In the genomic region with DNA sequence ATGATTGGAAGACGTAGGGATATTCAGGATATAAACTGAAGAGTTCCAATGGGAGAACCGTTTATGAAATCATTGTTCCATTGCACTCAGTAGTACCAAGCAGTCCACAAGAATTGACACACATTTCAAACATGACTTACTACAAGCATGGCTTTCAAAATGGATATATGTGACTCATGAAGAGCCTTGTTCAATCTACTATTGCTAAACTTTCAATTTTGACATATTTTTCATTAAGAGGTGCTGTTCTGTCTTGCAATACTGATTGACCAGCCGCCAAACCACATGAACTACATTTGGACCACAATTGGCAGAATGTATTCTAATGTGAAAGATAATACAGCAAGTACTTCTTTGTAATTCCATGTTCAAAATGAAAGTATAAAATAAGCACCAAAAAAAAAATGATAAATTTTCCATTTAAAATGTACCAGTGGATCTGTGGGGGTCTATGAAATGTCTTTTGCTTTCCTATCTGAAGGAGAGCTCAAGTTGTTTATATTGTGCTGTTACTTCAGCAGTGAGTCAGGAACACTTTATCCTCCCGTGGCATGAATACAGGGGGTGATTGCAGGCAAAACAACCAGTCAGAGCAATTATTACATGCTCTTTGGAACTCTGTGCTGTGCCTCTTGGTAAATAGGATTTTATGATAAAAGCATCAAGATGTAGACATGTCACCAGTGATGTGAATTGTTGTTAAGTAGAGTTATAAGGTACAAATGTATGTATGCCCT, we compare ENCODE assay signal across 11 cellular contexts.
DNase-seq lines count a peak whose midpoint lies in the region; ATAC-seq, FAIRE-seq and TF ChIP-seq lines count a peak whose summit lies in the region.
"Had no signal": no experiment of that assay in that cellular context is flagged by ENCODE, and none has a peak within 500 bp of the region (broad histone marks: within the 10 kb centered on the region; RNA-seq: fewer than 3 reads in every experiment).

No MANE protein-coding gene starts in this region.

- TF ChIP-seq CTCF in K562 (IDR thresholded peaks at IDR 0.05 in 2 of 3, conservative IDR thresholded peaks at IDR 0.05 in 1 of 3; ENCODE audit: insufficient read depth in 2 of 3, low read depth in 1 of 3, low read length in 3 of 3) (no peak), smooth muscle cell (IDR thresholded peaks at IDR 0.05; ENCODE audit: borderline replicate concordance, insufficient read depth, poor library complexity, severe bottlenecking) (no peak), type B pancreatic cell (conservative IDR thresholded peaks at IDR 0.05) (no peak)

- WGBS in K562 (ENCODE audit: insufficient coverage, low coverage, missing lambda C conversion rate) = 35% methylated on average over 4 of the region's 4 CpGs
- WGBS in smooth muscle cell (ENCODE audit: low lambda C conversion rate) = 43% methylated on average over 4 of the region's 4 CpGs

- no peak for ATAC-seq in K562
- ATAC-seq in activated T-helper 17 cell treated with anti-CD3 and anti-CD28 coated beads, Interleukin-2, amount 50 U/mL, for 72 hours (replicated peaks) = no peak

- intact Hi-C loops in K562 (cut with micrococcal nuclease) = no loop called here

- H3K36me3 ChIP-seq in K562 (ENCODE audit: control insufficient read depth, insufficient read depth, low read length) (no peaks in the 10 kb centered on the region), smooth muscle cell (ENCODE audit: low read depth) (no peaks in the 10 kb centered on the region)
- H3K36me3 ChIP-seq: SJSA1, suprapubic skin had no signal

- H3K27ac ChIP-seq in K562 (ENCODE audit: extremely low read depth, low read depth, low read length) (no peak overlapping the region), smooth muscle cell (ENCODE audit: low read depth) (peak overlapping the region; percentile 92)
- H3K27ac ChIP-seq: SJSA1, suprapubic skin had no signal

- H3K9me1 ChIP-seq in K562 (ENCODE audit: control insufficient read depth, insufficient read depth, low read length) = no peaks in the 10 kb centered on the region

- no peak overlapping the region for H3K4me3 Mint-ChIP-seq in activated T-helper 17 cell treated with anti-CD3 and anti-CD28 coated beads, Interleukin-2, amount 50 U/mL, for 72 hours
- H3K4me3 Mint-ChIP-seq in type B pancreatic cell = no peak overlapping the region
- H3K4me3 Mint-ChIP-seq: activated naive CD8-positive, alpha-beta T cell treated with anti-CD3 and anti-CD28 coated beads for 36 hours had no signal

- no peaks in the 10 kb centered on the region for H3K4me1 Mint-ChIP-seq in activated T-helper 17 cell treated with anti-CD3 and anti-CD28 coated beads, Interleukin-2, amount 50 U/mL, for 72 hours
- H3K4me1 Mint-ChIP-seq in type B pancreatic cell (ENCODE audit: unreplicated experiment) = peaks cover 4% of the 10 kb centered on the region

- H3K27ac Mint-ChIP-seq in activated T-helper 17 cell treated with anti-CD3 and anti-CD28 coated beads, Interleukin-2, amount 50 U/mL, for 72 hours = no peak overlapping the region
- no peak overlapping the region for H3K27ac Mint-ChIP-seq in type B pancreatic cell
- H3K27ac Mint-ChIP-seq: activated naive CD8-positive, alpha-beta T cell treated with anti-CD3 and anti-CD28 coated beads for 36 hours had no signal

- BruUV-seq in K562 (replicated peaks; lab: Mats Ljungman, UMichigan) = no TSS peak

- H3K4me3 ChIP-seq in K562 = no peak overlapping the region
- H3K4me3 ChIP-seq in smooth muscle cell = no peak overlapping the region
- H3K4me3 ChIP-seq: SJSA1, suprapubic skin had no signal

- TF ChIP-seq RAD21 in K562 (CRISPR knock-in tag; conservative IDR thresholded peaks at IDR 0.05 in 1 of 2, IDR thresholded peaks at IDR 0.05 in 1 of 2) = no peak

- no peak for TF ChIP-seq POLR2A in K562 (conservative IDR thresholded peaks at IDR 0.05)

- H3F3A ChIP-seq in smooth muscle cell (ENCODE audit: low read depth) = no peaks in the 10 kb centered on the region

- H3K27me3 ChIP-seq in K562 (ENCODE audit: control insufficient read depth in 2 of 2, insufficient read depth in 2 of 2, low read length in 2 of 2) (no peaks in the 10 kb centered on the region), smooth muscle cell (ENCODE audit: low read depth) (no peaks in the 10 kb centered on the region)
- H3K27me3 ChIP-seq: SJSA1, suprapubic skin had no signal

- no peaks in the 10 kb centered on the region for H3K9me3 ChIP-seq in K562 (replicated peaks; ENCODE audit: control insufficient read depth, insufficient read depth, low read depth, low read length)
- H3K9me3 ChIP-seq in smooth muscle cell (replicated peaks; ENCODE audit: low read depth) = no peaks in the 10 kb centered on the region
- H3K9me3 ChIP-seq: SJSA1, suprapubic skin had no signal

- no peaks in the 10 kb centered on the region for H4K20me1 ChIP-seq in K562 (replicated peaks; ENCODE audit: control insufficient read depth, insufficient read depth, low read length)
- H4K20me1 ChIP-seq in smooth muscle cell (ENCODE audit: low read depth) = no peaks in the 10 kb centered on the region

- H2AFZ ChIP-seq in K562 (ENCODE audit: low read depth, low read length) (no peak overlapping the region), smooth muscle cell (ENCODE audit: low read depth) (no peak overlapping the region)

- H3K27me3 Mint-ChIP-seq in activated T-helper 17 cell treated with anti-CD3 and anti-CD28 coated beads, Interleukin-2, amount 50 U/mL, for 72 hours = peaks cover 21% of the 10 kb centered on the region
- H3K27me3 Mint-ChIP-seq in type B pancreatic cell = no peaks in the 10 kb centered on the region

- H3K4me2 ChIP-seq in K562 (ENCODE audit: insufficient read depth, low read length) (no peak overlapping the region), smooth muscle cell (peak overlapping the region; percentile 73)

- TF ChIP-seq EP300 in K562 (IDR thresholded peaks at IDR 0.05; ENCODE audit: low read length) = no peak

- H3K36me3 Mint-ChIP-seq in activated T-helper 17 cell treated with anti-CD3 and anti-CD28 coated beads, Interleukin-2, amount 50 U/mL, for 72 hours (ENCODE audit: low read depth) = no peaks in the 10 kb centered on the region
- H3K36me3 Mint-ChIP-seq in type B pancreatic cell = peaks cover 5% of the 10 kb centered on the region
- H3K36me3 Mint-ChIP-seq: activated naive CD8-positive, alpha-beta T cell treated with anti-CD3 and anti-CD28 coated beads for 36 hours had no signal

- no peak for FAIRE-seq in K562 (lab: Jason Lieb, UNC)

- peaks cover 11% of the 10 kb centered on the region for H3K9me3 Mint-ChIP-seq in activated T-helper 17 cell treated with anti-CD3 and anti-CD28 coated beads, Interleukin-2, amount 50 U/mL, for 72 hours
- peaks cover 9% of the 10 kb centered on the region for H3K9me3 Mint-ChIP-seq in type B pancreatic cell

- in situ Hi-C loops in K562 (cut with MboI) = no loop called here

- DNase-seq in HS-5 (ENCODE audit: low read depth) (peak; percentile 28), K562 (ENCODE audit: extremely low read depth in 1 of 4, low spot score in 3 of 4) (no peak), iris pigment epithelial cell (ENCODE audit: low read depth) (peak; percentile 98), smooth muscle cell (lab: John Stamatoyannopoulos, UW; ENCODE audit: unreplicated experiment) (no peak), NOMO-1 treated with DMSO at 0.1 percent for 48 hours (lab: John Stamatoyannopoulos, UW; ENCODE audit: unreplicated experiment) (no peak), type B pancreatic cell (ENCODE audit: extremely low spot score, unreplicated experiment) (no peak), NCI-H774 (lab: John Stamatoyannopoulos, UW) (no peak)
- DNase-seq: activated naive CD8-positive, alpha-beta T cell treated with anti-CD3 and anti-CD28 coated beads for 36 hours had no signal

- POLR2A ChIA-PET in K562 (lab: Yijun Ruan, JAX) = no interaction called here

- H3K79me2 ChIP-seq in K562 (ENCODE audit: control insufficient read depth, insufficient read depth, low read length) (no peaks in the 10 kb centered on the region), smooth muscle cell (ENCODE audit: low read depth) (no peaks in the 10 kb centered on the region)

- CTCF ChIA-PET in K562 (lab: Yijun Ruan, JAX; ENCODE audit: low intra/inter-chr PET ratio) = no interaction called here

- H3K9ac ChIP-seq in K562 (ENCODE audit: insufficient read depth in 1 of 2, low read depth in 2 of 2, low read length in 2 of 2) = no peak overlapping the region
- peak overlapping the region; percentile 37 for H3K9ac ChIP-seq in smooth muscle cell (ENCODE audit: low read depth)

- H3K4me1 ChIP-seq in K562 (replicated peaks in 1 of 2; ENCODE audit: control insufficient read depth in 2 of 2, insufficient read depth in 2 of 2, low read length in 2 of 2) = no peaks in the 10 kb centered on the region; a peak in 2 of 5 replicates
- H3K4me1 ChIP-seq in smooth muscle cell (ENCODE audit: low read depth) = peaks cover 9% of the 10 kb centered on the region
- H3K4me1 ChIP-seq: SJSA1 had no signal

TF ChIP-seq in K562, 482 proteins besides CTCF, POLR2A, EP300 and RAD21:
- TF ChIP-seq CEBPG (CRISPR knock-in tag; IDR thresholded peaks at IDR 0.05) (no peak), CEBPG (tag; conservative IDR thresholded peaks at IDR 0.05 in 1 of 2, IDR thresholded peaks at IDR 0.05 in 1 of 2) (0 out of 4 replicates have a peak, but pooled peaks of 1 of the 2 experiments have one; percentile 31), TAL1 (IDR thresholded peaks at IDR 0.05) (no peak), ZNF584 (CRISPR knock-in tag; IDR thresholded peaks at IDR 0.05; ENCODE audit: low read depth) (0 out of 2 replicates have a peak, but pooled peaks have one; percentile 16), NR2C2 (CRISPR knock-in tag; IDR thresholded peaks at IDR 0.05) (no peak), NR2C2 (tag; IDR thresholded peaks at IDR 0.05) (0 out of 2 replicates have a peak, but pooled peaks have one; percentile 1)

Comparison
In these comparisons a context has a peak if more than half of its experiments do, and no peak if none do; other contexts are left out.
1. DNase-seq: peak in HS-5 (single experiment) and iris pigment epithelial cell (single experiment); none in K562 (0 of 4), smooth muscle cell (single experiment), NOMO-1 treated with DMSO at 0.1 percent for 48 hours (single experiment), type B pancreatic cell (single experiment) and NCI-H774 (single experiment).